ENCODE assay signal across 1 cellular context in genomic region chr3:47411696-47412452, GRCh38.
TF ChIP-seq lines count a peak whose summit lies in the region.

No MANE protein-coding gene starts in this region.

TF ChIP-seq in HepG2, 621 proteins besides CTCF, POLR2A, EP300 and RAD21 (continued from another document):
- TF ChIP-seq ZC3H13 (CRISPR knock-in tag; IDR thresholded peaks at IDR 0.05): 0 out of 2 replicates have a peak, but pooled peaks have one; percentile 56
- peak; percentile 89 for TF ChIP-seq AGO2 (optimal IDR thresholded peaks at IDR 0.05; ENCODE audit: low read depth, low read length)
- TF ChIP-seq REPIN1 (CRISPR knock-in tag; IDR thresholded peaks at IDR 0.05; ENCODE audit: borderline replicate concordance, low read depth): no peak
- TF ChIP-seq SP2 (CRISPR knock-in tag; IDR thresholded peaks at IDR 0.05): no peak
- TF ChIP-seq, protein P1, sequence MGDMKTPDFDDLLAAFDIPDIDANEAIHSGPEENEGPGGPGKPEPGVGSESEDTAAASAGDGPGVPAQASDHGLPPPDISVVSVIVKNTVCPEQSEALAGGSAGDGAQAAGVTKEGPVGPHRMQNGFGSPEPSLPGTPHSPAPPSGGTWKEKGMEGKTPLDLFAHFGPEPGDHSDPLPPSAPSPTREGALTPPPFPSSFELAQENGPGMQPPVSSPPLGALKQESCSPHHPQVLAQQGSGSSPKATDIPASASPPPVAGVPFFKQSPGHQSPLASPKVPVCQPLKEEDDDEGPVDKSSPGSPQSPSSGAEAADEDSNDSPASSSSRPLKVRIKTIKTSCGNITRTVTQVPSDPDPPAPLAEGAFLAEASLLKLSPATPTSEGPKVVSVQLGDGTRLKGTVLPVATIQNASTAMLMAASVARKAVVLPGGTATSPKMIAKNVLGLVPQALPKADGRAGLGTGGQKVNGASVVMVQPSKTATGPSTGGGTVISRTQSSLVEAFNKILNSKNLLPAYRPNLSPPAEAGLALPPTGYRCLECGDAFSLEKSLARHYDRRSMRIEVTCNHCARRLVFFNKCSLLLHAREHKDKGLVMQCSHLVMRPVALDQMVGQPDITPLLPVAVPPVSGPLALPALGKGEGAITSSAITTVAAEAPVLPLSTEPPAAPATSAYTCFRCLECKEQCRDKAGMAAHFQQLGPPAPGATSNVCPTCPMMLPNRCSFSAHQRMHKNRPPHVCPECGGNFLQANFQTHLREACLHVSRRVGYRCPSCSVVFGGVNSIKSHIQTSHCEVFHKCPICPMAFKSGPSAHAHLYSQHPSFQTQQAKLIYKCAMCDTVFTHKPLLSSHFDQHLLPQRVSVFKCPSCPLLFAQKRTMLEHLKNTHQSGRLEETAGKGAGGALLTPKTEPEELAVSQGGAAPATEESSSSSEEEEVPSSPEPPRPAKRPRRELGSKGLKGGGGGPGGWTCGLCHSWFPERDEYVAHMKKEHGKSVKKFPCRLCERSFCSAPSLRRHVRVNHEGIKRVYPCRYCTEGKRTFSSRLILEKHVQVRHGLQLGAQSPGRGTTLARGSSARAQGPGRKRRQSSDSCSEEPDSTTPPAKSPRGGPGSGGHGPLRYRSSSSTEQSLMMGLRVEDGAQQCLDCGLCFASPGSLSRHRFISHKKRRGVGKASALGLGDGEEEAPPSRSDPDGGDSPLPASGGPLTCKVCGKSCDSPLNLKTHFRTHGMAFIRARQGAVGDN (CRISPR knock-in tag; IDR thresholded peaks at IDR 0.05): 0 out of 2 replicates have a peak, but pooled peaks have one; percentile 2
- no peak for TF ChIP-seq KDM4B (CRISPR knock-in tag; IDR thresholded peaks at IDR 0.05)
TF ChIP-seq in HepG2: peak in this region for 5.
